ENCODE assay signal across 16 cellular contexts in the genomic region with DNA sequence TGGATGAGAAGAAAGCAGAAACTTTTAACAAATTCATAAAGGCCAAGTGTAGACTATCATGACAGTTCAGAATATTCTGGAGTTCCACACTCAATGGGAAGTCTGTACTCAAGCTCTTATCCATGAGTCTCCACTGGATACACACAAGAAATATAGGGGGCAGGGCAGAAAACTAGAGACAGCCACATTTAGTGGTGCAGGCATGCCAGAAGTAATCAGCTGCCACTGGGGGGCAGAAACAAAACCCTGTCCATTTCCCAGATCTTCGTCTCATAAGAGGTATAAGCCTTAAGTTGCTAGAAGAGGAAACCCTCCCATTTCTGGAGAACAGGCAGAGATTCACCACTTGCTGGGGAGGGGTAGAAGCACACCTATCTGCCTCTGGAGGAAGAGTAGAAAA.
A peak's percentile ranks its signal among the peaks of the same experiment; 100 is the strongest.
DNase-seq lines count a peak whose midpoint lies in the region; ATAC-seq and TF ChIP-seq lines count a peak whose summit lies in the region.
"Had no signal": no experiment of that assay in that cellular context is flagged by ENCODE, and none has a peak within 500 bp of the region (broad histone marks: within the 10 kb centered on the region; RNA-seq: fewer than 3 reads in every experiment).

No MANE protein-coding gene starts in this region.

- no peak overlapping the region for H3K9ac ChIP-seq in OCI-LY3 (ENCODE audit: low read length)
- H3K9ac ChIP-seq in endodermal cell (ENCODE audit: extremely low read depth, low read length, poor library complexity, severe bottlenecking): no peak overlapping the region

- TF ChIP-seq EP300 in ovary (IDR thresholded peaks at IDR 0.05): no peak

- H3K79me2 ChIP-seq in OCI-LY3 (ENCODE audit: low read length): no peaks in the 10 kb centered on the region

- no peak for ATAC-seq in esophagus mucosa

- TF ChIP-seq POLR2A in ovary (IDR thresholded peaks at IDR 0.05): no peak

- no peak overlapping the region for H2AFZ ChIP-seq in OCI-LY3 (ENCODE audit: low read depth, low read length)

- 90 to 100% methylated on average over 1 of the region's 1 CpG for WGBS in endodermal cell (ENCODE audit: insufficient coverage in 1 of 2, insufficient read length in 1 of 2), 2 experiments
- 86 to 95% (median 93%) methylated on average over 1 of the region's 1 CpG for WGBS in ovary, 3 donors

- H3K4me3 ChIP-seq in OCI-LY3 (ENCODE audit: low read length) (no peak overlapping the region), endodermal cell (ENCODE audit: low read length) (no peak overlapping the region), ovary (no peak overlapping the region)
- H3K4me3 ChIP-seq: HAP-1 had no signal

- H4K20me1 ChIP-seq in OCI-LY3 (ENCODE audit: insufficient read depth, low read length): no peaks in the 10 kb centered on the region

- H3K9me3 ChIP-seq in OCI-LY3 (ENCODE audit: insufficient read depth, low read length) (no peaks in the 10 kb centered on the region), endodermal cell (ENCODE audit: control insufficient read depth, low read length) (no peaks in the 10 kb centered on the region), ovary (no peaks in the 10 kb centered on the region)
- H3K9me3 ChIP-seq: HAP-1 had no signal

- no peaks in the 10 kb centered on the region for H3K36me3 ChIP-seq in OCI-LY3 (replicated peaks; ENCODE audit: low read depth, low read length)
- H3K36me3 ChIP-seq in endodermal cell (ENCODE audit: control insufficient read depth, insufficient read depth, low read length): no peaks in the 10 kb centered on the region
- no peaks in the 10 kb centered on the region for H3K36me3 ChIP-seq in ovary
- H3K36me3 ChIP-seq: HAP-1 had no signal

- DNase-seq in NCI-H82 (lab: John Stamatoyannopoulos, UW) (peak; percentile 13), NCI-H82 treated with DMSO at 0.1 percent for 48 hours (lab: John Stamatoyannopoulos, UW; ENCODE audit: unreplicated experiment) (no peak), endodermal cell (no peak), ovary (no peak)
- no peak for DNase-seq in stimulated activated CD4-positive, alpha-beta T cell treated with anti-CD3 and anti-CD28 coated beads, Interleukin-12 subunit alpha, Interleukin-12 subunit beta, amount 100 ng/mL, for 4 hours
- DNase-seq: C1 segment of cervical spinal cord; Calu3; CD4-positive, alpha-beta T cell; DMS 273 treated with DMSO at 0.1 percent for 48 hours; GOT3; HFFc6 had no signal

- H3K9me3 Mint-ChIP-seq in endodermal cell: peaks cover 2% of the 10 kb centered on the region
- H3K9me3 Mint-ChIP-seq: CD4-positive, alpha-beta T cell; HFFc6 had no signal

- no peak overlapping the region for H3K4me2 ChIP-seq in OCI-LY3 (ENCODE audit: low read length)

- H3K27me3 ChIP-seq in OCI-LY3 (ENCODE audit: low read depth, low read length) (peaks cover 34% of the 10 kb centered on the region), endodermal cell (ENCODE audit: control insufficient read depth, insufficient read depth, low read length, poor library complexity, severe bottlenecking) (no peaks in the 10 kb centered on the region), ovary (no peaks in the 10 kb centered on the region)

- TF ChIP-seq CTCF in GM12873 (IDR thresholded peaks at IDR 0.05; ENCODE audit: insufficient read depth, low read depth, low read length, missing control alignments) (peak; percentile 13), OCI-LY3 (IDR thresholded peaks at IDR 0.05; ENCODE audit: low read depth, low read length) (peak; percentile 6; the same call in 1 of the 2 replicates), endodermal cell (conservative IDR thresholded peaks at IDR 0.05) (peak; percentile 36), ovary (IDR thresholded peaks at IDR 0.05) (no peak)

- H3K27ac Mint-ChIP-seq in endodermal cell: no peak overlapping the region
- H3K27ac Mint-ChIP-seq: B cell; CD4-positive, alpha-beta T cell; HFFc6 had no signal

- intact Hi-C loops in ovary (cut with DNase I): no loop called here

- H3K4me1 ChIP-seq in OCI-LY3 (ENCODE audit: low read length): no peaks in the 10 kb centered on the region
- no peaks in the 10 kb centered on the region for H3K4me1 ChIP-seq in endodermal cell (ENCODE audit: control insufficient read depth, insufficient read depth, low read length)
- no peaks in the 10 kb centered on the region for H3K4me1 ChIP-seq in ovary (ENCODE audit: insufficient read depth)

- H3K4me3 Mint-ChIP-seq in endodermal cell: no peak overlapping the region
- H3K4me3 Mint-ChIP-seq: B cell; CD4-positive, alpha-beta T cell; HFFc6 had no signal

- no peaks in the 10 kb centered on the region for H3K27me3 Mint-ChIP-seq in endodermal cell (ENCODE audit: insufficient read depth)

- H3K36me3 Mint-ChIP-seq in endodermal cell (ENCODE audit: low read depth): no peaks in the 10 kb centered on the region

- H3K27ac ChIP-seq in OCI-LY3 (ENCODE audit: low read length) (no peak overlapping the region), endodermal cell (ENCODE audit: low read depth, low read length) (no peak overlapping the region), ovary (no peak overlapping the region)

- H3K4me1 Mint-ChIP-seq in endodermal cell: no peaks in the 10 kb centered on the region
- H3K4me1 Mint-ChIP-seq: B cell had no signal

Comparison
In these comparisons a context has a peak if more than half of its experiments do, and no peak if none do; other contexts are left out.
1. CTCF ChIP-seq: peak in GM12873 (single experiment), OCI-LY3 (single experiment) and endodermal cell (single experiment); none in ovary (0 of 3).